8 cellular contexts compared by ENCODE assay signal in genomic region chrX:103464774-103465117, GRCh38. TPM values are rescaled to one million over a fixed set of nuclear protein-coding genes. Genes with fewer than 3 reads are reported as not detected.
DNase-seq lines count a peak whose midpoint lies in the region; ATAC-seq and TF ChIP-seq lines count a peak whose summit lies in the region.

No MANE protein-coding gene starts in this region.

- intact Hi-C loops in Panc1 (cut with micrococcal nuclease; ENCODE audit: unreplicated experiment) = loop anchor here (1.0 kb wide), 2 partner anchors 121 to 253 kb away; no protein-coding TSS in a partner anchor

- TF ChIP-seq POLR2A in suprapubic skin (IDR thresholded peaks at IDR 0.05) = no peak

- DNase-seq in D341Med (ENCODE audit: low spot score) (peak; percentile 60), HT1080 (ENCODE audit: low read depth) (peak; percentile 69), Panc1 (ENCODE audit: low read depth, low spot score) (peak; percentile 75), activated T-helper 1 cell treated with Interleukin-2 at 50 U/mL for 16 hours (ENCODE audit: low read depth) (peak; percentile 34), fibroblast of villous mesenchyme (ENCODE audit: low read depth) (peak; percentile 75), omental fat pad (ENCODE audit: low spot score) (peak; percentile 60), suprapubic skin (ENCODE audit: low spot score in 2 of 2) (peak; percentile 71 to 77)

- H3K4me3 ChIP-seq in Panc1 (ENCODE audit: low read depth in 2 of 2, low read length in 2 of 2) (peak overlapping the region; percentile 28 to 48), fibroblast of villous mesenchyme (ENCODE audit: low read depth, low read length) (peak overlapping the region; percentile 27), suprapubic skin (peak overlapping the region; percentile 39)

- ATAC-seq in GM21367 (IDR thresholded peaks at IDR 0.05; ENCODE audit: unreplicated experiment) (peak; percentile 96), Panc1 (peak; percentile 93), omental fat pad (ENCODE audit: low FRiP score) (peak; percentile 74)

- no peaks in the 10 kb centered on the region for H3K9me3 ChIP-seq in Panc1 (ENCODE audit: control insufficient read depth, insufficient read depth, low read depth, low read length)
- no peaks in the 10 kb centered on the region for H3K9me3 ChIP-seq in suprapubic skin

- 11% methylated on average over 3 of the region's 3 CpGs for WGBS in suprapubic skin

- H3K36me3 ChIP-seq in Panc1 (ENCODE audit: control insufficient read depth, insufficient read depth, low read length) = no peaks in the 10 kb centered on the region
- H3K36me3 ChIP-seq in suprapubic skin = no peaks in the 10 kb centered on the region

- H3K27ac ChIP-seq in Panc1 (ENCODE audit: low read length) (no peak overlapping the region), suprapubic skin (no peak overlapping the region)

- BruUV-seq in Panc1 (replicated peaks; lab: Mats Ljungman, UMichigan) = no TSS peak

- CTCF ChIA-PET in Panc1 (lab: Charles Lee) = interaction anchor here (1.0 to 2.1 kb wide), 2 partner anchors 121 to 253 kb away, joined by 5 to 15 read pairs; no protein-coding TSS in a partner anchor

- H3K27me3 ChIP-seq in Panc1 (ENCODE audit: control insufficient read depth, insufficient read depth, low read length) (peaks cover 4% of the 10 kb centered on the region; the same call in 1 of the 2 replicates), suprapubic skin (no peaks in the 10 kb centered on the region)

- in situ Hi-C loops in Panc1 (cut with HindIII; ENCODE audit: low pct_unique_long_range_greater_than_20kb, low sequenced_read_pairs) = no loop called here

- TF ChIP-seq EP300 in suprapubic skin (IDR thresholded peaks at IDR 0.05) = no peak

- TF ChIP-seq CTCF in Panc1 (IDR thresholded peaks at IDR 0.05) (peak; percentile 81), fibroblast of villous mesenchyme (IDR thresholded peaks at IDR 0.05; ENCODE audit: insufficient read depth, low read depth, low read length) (peak; percentile 88), omental fat pad (IDR thresholded peaks at IDR 0.05) (no peak), suprapubic skin (IDR thresholded peaks at IDR 0.05) (peak; percentile 68 to 71)

- POLR2A ChIA-PET in Panc1 (lab: Charles Lee) = interaction anchor here (0.6 kb wide), 1 partner anchor 9 kb away, joined by 3 read pairs; no protein-coding TSS in a partner anchor

- H3K4me1 ChIP-seq in Panc1 (ENCODE audit: control insufficient read depth, insufficient read depth, low read length) (no peaks in the 10 kb centered on the region), suprapubic skin (peaks cover 3% of the 10 kb centered on the region)

RNA-seq across cellular contexts. Expression of gene RAB40A, which starts 54.5 kb away (rescaled TPM):
- not detected in 2 replicates for total RNA-seq in HT1080 (2014; rRNA removed; shearing (Covaris generic))
- not detected in 2 replicates for polyA plus RNA-seq in HT1080 (2015; cell fraction: cytosol; rRNA removed)
- polyA plus RNA-seq in HT1080 (2015; cell fraction: nucleus; rRNA removed) = 0.05 and 0.10 TPM in 2 replicates
- total RNA-seq in Panc1 (2021; ENCODE audit: unreplicated experiment) (0.26 TPM), fibroblast of villous mesenchyme (0.32 and 0.43 TPM in 2 replicates), omental fat pad (1 to 10 TPM in 1 of 4 donors, under 1 TPM in 2, not detected in 1; 0.19 to 1.3 (median 0.44) TPM), suprapubic skin (1 to 10 TPM in 2 of 4 donors, under 1 TPM in 1, not detected in 1; 0.31 to 2.4 (median 2.3) TPM)
- polyA plus RNA-seq in Panc1 (2012; ENCODE audit: insufficient read length) = not detected

Comparison
In these comparisons a context has a peak if more than half of its experiments do, and no peak if none do; other contexts are left out.
1. CTCF ChIP-seq: peak in Panc1 (single experiment), fibroblast of villous mesenchyme (single experiment) and suprapubic skin (2 of 2); none in omental fat pad (0 of 3).
2. Peak in every context shown above with its lines, with median percentiles within 50 percentile points of each other: DNase-seq, ATAC-seq and H3K4me3 ChIP-seq.